ENCODE assay signal across 8 cellular contexts in the genomic region with DNA sequence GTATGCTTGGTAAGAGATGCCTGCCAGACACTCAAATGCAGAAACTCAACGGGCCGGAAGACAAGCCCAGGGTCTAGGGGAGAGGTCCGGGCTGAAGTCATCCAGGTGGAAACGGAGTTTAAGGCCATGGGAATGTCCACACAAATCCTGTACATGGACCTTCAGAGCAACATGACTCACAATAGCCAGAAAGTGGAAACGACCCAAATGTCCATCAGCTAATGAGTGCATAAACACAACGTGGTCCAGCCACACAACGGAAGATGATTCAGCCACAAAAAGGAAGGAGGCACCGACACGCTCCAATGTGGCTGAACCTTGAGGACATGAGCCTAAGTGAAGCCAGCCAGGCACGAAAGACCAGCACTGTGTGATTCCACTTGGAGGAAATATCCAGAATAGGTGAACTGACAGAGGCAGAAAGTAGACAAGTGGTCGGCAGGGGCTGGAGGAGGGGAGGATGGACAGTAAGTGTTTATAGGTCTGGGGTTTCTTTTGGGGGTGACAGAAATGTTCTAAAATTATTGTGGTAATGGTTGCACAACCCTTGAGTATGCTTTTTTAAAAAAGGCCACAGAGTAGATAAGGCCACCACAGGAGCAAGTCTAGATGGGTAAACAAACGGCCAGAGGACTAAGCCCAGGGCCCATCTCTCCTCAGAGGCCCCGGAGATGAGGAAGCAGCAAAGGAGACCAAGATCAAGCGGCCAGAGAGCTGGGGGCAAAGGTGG.
DNase-seq lines count a peak whose midpoint lies in the region; ATAC-seq and TF ChIP-seq lines count a peak whose summit lies in the region.

No MANE protein-coding gene starts in this region.

- H3K27me3 Mint-ChIP-seq in activated B cell treated with CpG ODN at 0.5 μM for 24 hours: no peaks in the 10 kb centered on the region
- H3K27me3 Mint-ChIP-seq in stimulated activated naive CD8-positive, alpha-beta T cell treated with anti-CD3 and anti-CD28 coated beads, Interleukin-15, amount 100 ng/mL, for 72 hours: no peaks in the 10 kb centered on the region

- in situ Hi-C loops in GM13977 (cut with MboI; ENCODE audit: low pct_unique_long_range_greater_than_20kb, low sequenced_read_pairs, unreplicated experiment): no loop called here

- peaks cover 38% of the 10 kb centered on the region for H3K36me3 Mint-ChIP-seq in activated B cell treated with CpG ODN at 0.5 μM for 24 hours (ENCODE audit: low read depth)

- peak overlapping the region in 1 of 10 donors; percentile 12 for H3K4me3 ChIP-seq in heart right ventricle

- 79 to 85% methylated on average over 14 of the region's 14 CpGs for WGBS in heart right ventricle, 2 donors

- no peaks in the 10 kb centered on the region for H3K9me3 Mint-ChIP-seq in activated B cell treated with CpG ODN at 0.5 μM for 24 hours
- H3K9me3 Mint-ChIP-seq in stimulated activated naive CD8-positive, alpha-beta T cell treated with anti-CD3 and anti-CD28 coated beads, Interleukin-15, amount 100 ng/mL, for 72 hours: no peaks in the 10 kb centered on the region

- H3K27ac ChIP-seq in heart right ventricle (peak overlapping the region in 8 of 10 donors; percentile 3 to 85 (median 48)), foreskin keratinocyte (no peak overlapping the region)

- peak overlapping the region; percentile 84 for H3K27ac Mint-ChIP-seq in activated B cell treated with CpG ODN at 0.5 μM for 24 hours
- peak overlapping the region; percentile 60 to 85 for H3K27ac Mint-ChIP-seq in stimulated activated naive CD8-positive, alpha-beta T cell treated with anti-CD3 and anti-CD28 coated beads, Interleukin-15, amount 100 ng/mL, for 72 hours

- DNase-seq in activated B cell treated with CpG ODN at 0.5 μM for 24 hours (no peak), heart right ventricle (no peak), foreskin keratinocyte (no peak), GM13977 (ENCODE audit: low spot score) (no peak)
- no peak for DNase-seq in stimulated activated naive CD8-positive, alpha-beta T cell treated with anti-CD3 and anti-CD28 coated beads, Interleukin-15, amount 100 ng/mL, for 72 hours

- peaks cover 76% of the 10 kb centered on the region for H3K4me1 Mint-ChIP-seq in activated B cell treated with CpG ODN at 0.5 μM for 24 hours
- peaks cover 82% of the 10 kb centered on the region for H3K4me1 Mint-ChIP-seq in stimulated activated naive CD8-positive, alpha-beta T cell treated with anti-CD3 and anti-CD28 coated beads, Interleukin-15, amount 100 ng/mL, for 72 hours

- peaks cover 7 to 88% (median 23%) of the 10 kb centered on the region in 9 donors for H3K4me1 ChIP-seq in heart right ventricle
- H3K4me1 ChIP-seq in foreskin keratinocyte: no peaks in the 10 kb centered on the region

- CTCF ChIA-PET in activated B cell treated with CpG ODN at 0.5 μM for 24 hours (lab: Charles Lee): interaction anchor here (1.0 to 2.2 kb wide), 2 partner anchors 64 to 105 kb away, joined by 3 to 12 read pairs; a partner anchor contains a TSS

- peaks cover 0 to 8% (median 0%) of the 10 kb centered on the region in 11 donors for H3K9me3 ChIP-seq in heart right ventricle

- H3K4me3 Mint-ChIP-seq in activated B cell treated with CpG ODN at 0.5 μM for 24 hours: peak overlapping the region; percentile 47
- H3K4me3 Mint-ChIP-seq in stimulated activated naive CD8-positive, alpha-beta T cell treated with anti-CD3 and anti-CD28 coated beads, Interleukin-15, amount 100 ng/mL, for 72 hours: peak overlapping the region; percentile 19 to 25

- H3K27me3 ChIP-seq in heart right ventricle (no peaks in the 10 kb centered on the region), foreskin keratinocyte (no peaks in the 10 kb centered on the region)

- H3K36me3 ChIP-seq in heart right ventricle: peaks cover 0 to 33% (median 0%) of the 10 kb centered on the region in 9 donors

- peak; percentile 34 for ATAC-seq in GM21737 (IDR thresholded peaks at IDR 0.05; ENCODE audit: unreplicated experiment)
- ATAC-seq in activated B cell treated with CpG ODN at 0.5 μM for 24 hours (ENCODE audit: low read depth): peak; percentile 59
- ATAC-seq in heart right ventricle: peak in 7 of 8 donors; percentile 4 to 59 (median 32)
- no peak for ATAC-seq in stimulated activated naive CD8-positive, alpha-beta T cell treated with anti-CD3 and anti-CD28 coated beads, Interleukin-15, amount 100 ng/mL, for 72 hours
- ATAC-seq in foreskin keratinocyte: no peak
- ATAC-seq in GM19463 (IDR thresholded peaks at IDR 0.05; ENCODE audit: unreplicated experiment): no peak
- ATAC-seq in HG03378 (IDR thresholded peaks at IDR 0.05; ENCODE audit: unreplicated experiment): no peak

- POLR2A ChIA-PET in activated B cell treated with CpG ODN at 0.5 μM for 24 hours (lab: Charles Lee): interaction anchor here (0.6 to 3.7 kb wide), 13 partner anchors 10 to 106 kb away, joined by 3 to 20 read pairs (median 7); a partner anchor contains a TSS

- intact Hi-C loops in activated B cell treated with CpG ODN at 0.5 μM for 24 hours (cut with micrococcal nuclease) (loop anchor here (1.0 to 5.0 kb wide), 5 partner anchors 10 to 190 kb away; a partner anchor contains a TSS), heart right ventricle (cut with DNase I) (loop anchor here in 1 of 10 donors (2.0 kb wide), 1 partner anchor 63 kb away; no protein-coding TSS in a partner anchor)

- TF ChIP-seq CTCF in activated B cell treated with CpG ODN at 0.5 μM for 24 hours (IDR thresholded peaks at IDR 0.05) (no peak), heart right ventricle (IDR thresholded peaks at IDR 0.05) (no peak), foreskin keratinocyte (conservative IDR thresholded peaks at IDR 0.05) (no peak), GM13977 (IDR thresholded peaks at IDR 0.05; ENCODE audit: extremely low read depth, insufficient read depth, missing control alignments) (no peak)

Comparison
In these comparisons a context has a peak if more than half of its experiments do, and no peak if none do; other contexts are left out.
1. ATAC-seq: peak in GM21737 (single experiment), activated B cell treated with CpG ODN at 0.5 μM for 24 hours (single experiment) and heart right ventricle (7 of 8); none in stimulated activated naive CD8-positive, alpha-beta T cell treated with anti-CD3 and anti-CD28 coated beads, Interleukin-15, amount 100 ng/mL, for 72 hours (single experiment), foreskin keratinocyte (single experiment), GM19463 (single experiment) and HG03378 (single experiment).